In genomic region chr6:135183532-135184440, GRCh38 we compare ENCODE assay signal across 1 cellular context.
TF ChIP-seq lines count a peak whose summit lies in the region.

No MANE protein-coding gene starts in this region.

TF ChIP-seq in H1, 55 proteins besides CTCF, POLR2A, EP300 and RAD21:
- TF ChIP-seq YY1 (IDR thresholded peaks at IDR 0.05; ENCODE audit: low read depth, low read length), result 0 out of 2 replicates have a peak, but pooled peaks have one; percentile 34
- TF ChIP-seq KDM5A (IDR thresholded peaks at IDR 0.05; ENCODE audit: low read length), result no peak
- TF ChIP-seq TEAD4 (IDR thresholded peaks at IDR 0.05; ENCODE audit: low read depth, low read length), result no peak
- peak; percentile 20; the same call in 1 of the 2 replicates for TF ChIP-seq KDM1A (IDR thresholded peaks at IDR 0.05; ENCODE audit: borderline replicate concordance, low read length)
